Comparison of ENCODE assay signal across 1 cellular context in the genomic region with DNA sequence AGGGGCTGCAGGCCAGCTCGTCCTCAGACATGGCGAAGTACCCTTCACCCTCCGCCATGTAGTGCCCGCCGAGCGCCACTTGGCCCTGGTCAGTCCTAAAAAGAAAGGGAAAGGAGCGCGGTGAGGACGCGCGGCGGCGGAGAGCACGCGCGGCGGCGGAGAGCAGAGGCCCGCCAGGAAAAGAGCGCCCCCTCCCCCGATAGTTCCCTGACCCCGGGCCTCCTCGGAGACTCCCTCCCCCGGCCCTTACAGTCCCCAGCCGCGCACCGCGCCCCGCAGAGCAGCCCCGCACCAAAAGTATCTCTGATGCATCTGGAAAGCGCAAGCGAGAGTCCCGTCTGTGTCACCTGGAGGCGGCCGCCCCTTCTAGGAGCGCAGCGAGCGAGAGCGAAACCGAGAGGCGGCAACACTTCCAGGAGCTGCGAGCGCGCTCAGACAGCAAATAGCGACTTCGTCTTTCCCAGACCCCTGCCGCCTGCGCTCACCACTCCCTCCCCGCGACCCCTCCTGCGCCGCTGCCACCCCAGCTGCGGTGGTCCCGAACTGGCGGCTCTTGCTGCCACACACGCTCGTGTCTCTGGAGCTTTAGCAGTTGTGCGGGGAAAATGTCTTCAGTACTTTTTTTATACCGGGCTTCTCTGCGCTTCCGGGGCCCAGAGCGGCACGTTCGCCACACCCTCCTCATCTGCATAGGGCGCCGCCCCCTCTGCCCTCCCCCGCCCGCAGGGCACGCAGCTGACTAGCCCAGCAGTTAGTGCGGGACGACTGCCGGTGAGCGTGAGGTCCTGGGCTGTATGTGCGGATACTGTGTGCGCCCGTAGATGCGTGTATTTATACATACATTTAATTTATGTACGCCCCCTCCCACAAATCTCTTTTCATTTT.
TF ChIP-seq lines count a peak whose summit lies in the region.

TSS of gene TENT5A (minus strand) at position 598 of the 885 bp plus-strand sequence. CDS start at position 58, 540 bp downstream.

TF ChIP-seq in WTC11, 78 proteins besides CTCF, POLR2A, EP300 and RAD21 (continued from another document):
- TF ChIP-seq KAT7 (CRISPR knock-in tag; IDR thresholded peaks at IDR 0.05; ENCODE audit: borderline replicate concordance) (peak; percentile 69), JUN (CRISPR knock-in tag; IDR thresholded peaks at IDR 0.05) (no peak), GABPB1 (CRISPR knock-in tag; IDR thresholded peaks at IDR 0.05) (no peak; the same call in 1 of the 2 replicates), FOXP1 (CRISPR knock-in tag; IDR thresholded peaks at IDR 0.05; ENCODE audit: borderline replicate concordance) (peak; percentile 5; the same call in 1 of the 2 replicates), ZBTB21 (CRISPR knock-in tag; IDR thresholded peaks at IDR 0.05; ENCODE audit: borderline replicate concordance) (no peak), ATF1 (CRISPR knock-in tag; IDR thresholded peaks at IDR 0.05) (no peak)
